In the genomic region with DNA sequence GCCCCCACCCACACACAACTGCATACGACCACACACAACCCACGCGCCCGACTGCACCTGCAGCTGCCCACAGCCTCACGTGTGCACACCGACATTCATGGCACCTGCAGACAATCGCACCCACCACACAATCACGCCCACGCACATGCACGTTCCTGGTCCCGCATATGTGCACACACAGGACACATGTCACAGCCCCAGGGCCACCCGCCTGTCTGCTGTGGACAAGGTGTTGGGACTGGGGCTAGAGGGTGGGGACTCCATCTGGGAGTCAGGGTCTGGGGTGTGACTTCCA, we compare ENCODE assay signal across 2 cellular contexts.
TF ChIP-seq lines count a peak whose summit lies in the region.

No MANE protein-coding gene starts in this region.

TF ChIP-seq in HepG2, 621 proteins besides CTCF, POLR2A, EP300 and RAD21:
- TF ChIP-seq MNT (IDR thresholded peaks at IDR 0.05) (peak; percentile 58), AGO2 (optimal IDR thresholded peaks at IDR 0.05; ENCODE audit: low read depth, low read length) (peak; percentile 1), NCOA1 (CRISPR knock-in tag; IDR thresholded peaks at IDR 0.05) (no peak)

TF ChIP-seq in K562, 482 proteins besides CTCF, POLR2A, EP300 and RAD21:
- TF ChIP-seq FOXP4 (CRISPR knock-in tag; IDR thresholded peaks at IDR 0.05; ENCODE audit: borderline replicate concordance) (no peak), EGR1 (conservative IDR thresholded peaks at IDR 0.05) (peak; percentile 45), NRF1 (conservative IDR thresholded peaks at IDR 0.05 in 1 of 2, IDR thresholded peaks at IDR 0.05 in 1 of 2) (no peak), NEUROD1 (IDR thresholded peaks at IDR 0.05; ENCODE audit: borderline replicate concordance, low read depth, low read length, partially characterized antibody) (no peak)
